ENCODE assay signal across 8 cellular contexts in the genomic region with DNA sequence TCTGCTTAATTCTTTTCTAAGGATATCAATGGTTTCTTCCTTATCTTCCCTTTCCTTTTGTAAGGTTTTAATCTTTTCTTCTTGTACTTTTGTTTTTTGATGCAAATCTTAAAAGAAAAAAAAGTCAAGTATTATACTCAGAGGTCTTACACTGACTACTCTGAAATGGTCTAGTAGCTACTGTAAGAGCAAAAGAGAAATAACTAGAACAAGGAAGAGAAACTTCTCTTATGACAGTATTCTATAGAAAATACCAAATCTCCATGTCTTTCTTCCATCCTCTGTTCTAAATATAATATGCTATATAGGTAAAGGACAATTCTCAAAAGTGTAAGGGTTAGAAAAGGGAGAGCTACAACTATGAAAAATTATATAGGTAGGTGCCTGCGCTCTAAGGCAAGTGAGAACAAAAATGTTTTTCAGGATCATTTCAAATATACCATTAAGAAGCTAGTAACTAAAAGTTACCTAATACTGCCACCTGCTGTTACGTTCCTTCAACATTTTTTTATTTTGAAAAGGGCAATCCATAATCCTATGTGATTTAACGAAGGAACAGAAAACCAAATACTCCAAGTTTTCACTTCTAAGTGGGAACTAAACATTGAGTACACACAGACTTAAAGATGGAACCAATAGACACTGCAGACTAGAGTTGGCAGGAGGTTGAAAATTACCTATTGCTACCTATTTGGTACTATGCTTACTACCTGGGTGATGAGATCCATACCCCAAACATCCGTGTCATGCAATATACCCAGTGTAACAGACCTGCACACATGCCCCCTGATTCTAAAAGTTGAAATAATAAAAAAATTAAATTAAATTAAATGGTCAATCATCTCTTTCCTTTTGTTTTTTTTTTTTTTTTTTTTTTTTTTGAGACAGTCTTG. TPM values are rescaled to one million over a fixed set of nuclear protein-coding genes. Genes with fewer than 3 reads are reported as not detected.
A peak's percentile ranks its signal among the peaks of the same experiment; 100 is the strongest.
DNase-seq lines count a peak whose midpoint lies in the region; ATAC-seq and FAIRE-seq lines count a peak whose summit lies in the region.

No MANE protein-coding gene starts in this region.

- DNase-seq in COR-L47 (lab: John Stamatoyannopoulos, UW): peak; percentile 59
- DNase-seq in NCI-H128 (lab: John Stamatoyannopoulos, UW; ENCODE audit: unreplicated experiment): peak; percentile 30
- peak in 1 of 2 donors; percentile 4 for DNase-seq in frontal cortex (ENCODE audit: low spot score in 2 of 2)
- DNase-seq in renal cortical epithelial cell (ENCODE audit: low read depth): peak; percentile 55
- no peak for DNase-seq in GM19240 (ENCODE audit: insufficient read length, low spot score)
- DNase-seq in activated T-helper 1 cell treated with anti-CD3 and anti-CD28 coated beads, Interleukin-12 subunit alpha, Interleukin-12 subunit beta, Interleukin-2, Interleukin-4 antibody, amounts not matched to agents 30 ng/mL and 10 ng/mL and 1 ng/mL, durations not matched to agents 14 hours and 24 hours and 36 hours (ENCODE audit: low spot score): no peak

- H3K9me3 Mint-ChIP-seq in activated T-helper 1 cell treated with anti-CD3 and anti-CD28 coated beads, Interleukin-12 subunit alpha, Interleukin-12 subunit beta, Interleukin-2, Interleukin-4 antibody, amounts not matched to agents 30 ng/mL and 10 ng/mL and 1 ng/mL, durations not matched to agents 14 hours and 24 hours and 36 hours: no peaks in the 10 kb centered on the region

- peaks cover 20% of the 10 kb centered on the region for H3K36me3 Mint-ChIP-seq in activated T-helper 1 cell treated with anti-CD3 and anti-CD28 coated beads, Interleukin-12 subunit alpha, Interleukin-12 subunit beta, Interleukin-2, Interleukin-4 antibody, amounts not matched to agents 30 ng/mL and 10 ng/mL and 1 ng/mL, durations not matched to agents 14 hours and 24 hours and 36 hours (ENCODE audit: low read depth)

- peak; percentile 56 for FAIRE-seq in TTC549 (lab: Jason Lieb, UNC)
- FAIRE-seq in frontal cortex (lab: Jason Lieb, UNC): peak; percentile 92

- ATAC-seq in GM21390 (IDR thresholded peaks at IDR 0.05; ENCODE audit: unreplicated experiment): peak; percentile 56

- H3K27me3 Mint-ChIP-seq in activated T-helper 1 cell treated with anti-CD3 and anti-CD28 coated beads, Interleukin-12 subunit alpha, Interleukin-12 subunit beta, Interleukin-2, Interleukin-4 antibody, amounts not matched to agents 30 ng/mL and 10 ng/mL and 1 ng/mL, durations not matched to agents 14 hours and 24 hours and 36 hours (ENCODE audit: insufficient read depth): no peaks in the 10 kb centered on the region

- no peak overlapping the region for H3K4me3 Mint-ChIP-seq in activated T-helper 1 cell treated with anti-CD3 and anti-CD28 coated beads, Interleukin-12 subunit alpha, Interleukin-12 subunit beta, Interleukin-2, Interleukin-4 antibody, amounts not matched to agents 30 ng/mL and 10 ng/mL and 1 ng/mL, durations not matched to agents 14 hours and 24 hours and 36 hours

- intact Hi-C loops in activated T-helper 1 cell treated with anti-CD3 and anti-CD28 coated beads, Interleukin-12 subunit alpha, Interleukin-12 subunit beta, Interleukin-2, Interleukin-4 antibody, amounts not matched to agents 30 ng/mL and 10 ng/mL and 1 ng/mL, durations not matched to agents 14 hours and 24 hours and 36 hours (cut with micrococcal nuclease): loop anchor here (1.0 to 5.0 kb wide), 7 partner anchors 35 to 1315 kb away; partner anchors contain the start of genes CIP2A and DZIP3

- peaks cover 6% of the 10 kb centered on the region for H3K4me1 Mint-ChIP-seq in activated T-helper 1 cell treated with anti-CD3 and anti-CD28 coated beads, Interleukin-12 subunit alpha, Interleukin-12 subunit beta, Interleukin-2, Interleukin-4 antibody, amounts not matched to agents 30 ng/mL and 10 ng/mL and 1 ng/mL, durations not matched to agents 14 hours and 24 hours and 36 hours (ENCODE audit: low read depth)

- no peak overlapping the region for H3K27ac Mint-ChIP-seq in activated T-helper 1 cell treated with anti-CD3 and anti-CD28 coated beads, Interleukin-12 subunit alpha, Interleukin-12 subunit beta, Interleukin-2, Interleukin-4 antibody, amounts not matched to agents 30 ng/mL and 10 ng/mL and 1 ng/mL, durations not matched to agents 14 hours and 24 hours and 36 hours

RNA-seq across cellular contexts. Expression of gene CIP2A, which starts 36.7 kb away (rescaled TPM):
- total RNA-seq in frontal cortex: 26.1 TPM
- total RNA-seq in renal cortical epithelial cell: 9.6 and 21.9 TPM in 2 replicates
- total RNA-seq in activated T-helper 1 cell treated with anti-CD3 and anti-CD28 coated beads, Interleukin-12 subunit alpha, Interleukin-12 subunit beta, Interleukin-2, Interleukin-4 antibody, amounts not matched to agents 30 ng/mL and 10 ng/mL and 1 ng/mL, durations not matched to agents 14 hours and 24 hours and 36 hours: 49.7 and 54.0 TPM in 2 replicates

RNA-seq across cellular contexts. Expression of gene DZIP3, which starts 37.0 kb away (rescaled TPM):
- total RNA-seq in frontal cortex (51.8 TPM), renal cortical epithelial cell (10.8 and 15.4 TPM in 2 replicates)
- total RNA-seq in activated T-helper 1 cell treated with anti-CD3 and anti-CD28 coated beads, Interleukin-12 subunit alpha, Interleukin-12 subunit beta, Interleukin-2, Interleukin-4 antibody, amounts not matched to agents 30 ng/mL and 10 ng/mL and 1 ng/mL, durations not matched to agents 14 hours and 24 hours and 36 hours: 5.0 and 5.2 TPM in 2 replicates

RNA-seq across cellular contexts. Expression of gene MYH15, which starts 42.1 kb away (rescaled TPM):
- total RNA-seq in frontal cortex (0.41 TPM), renal cortical epithelial cell (0.05 TPM in 1 of 2 replicates, not detected in the other)
- 0.10 and 0.12 TPM in 2 replicates for total RNA-seq in activated T-helper 1 cell treated with anti-CD3 and anti-CD28 coated beads, Interleukin-12 subunit alpha, Interleukin-12 subunit beta, Interleukin-2, Interleukin-4 antibody, amounts not matched to agents 30 ng/mL and 10 ng/mL and 1 ng/mL, durations not matched to agents 14 hours and 24 hours and 36 hours

Comparison
In these comparisons a context has a peak if more than half of its experiments do, and no peak if none do; other contexts are left out.
1. DNase-seq: peak in COR-L47 (single experiment), NCI-H128 (single experiment) and renal cortical epithelial cell (single experiment); none in GM19240 (single experiment) and activated T-helper 1 cell treated with anti-CD3 and anti-CD28 coated beads, Interleukin-12 subunit alpha, Interleukin-12 subunit beta, Interleukin-2, Interleukin-4 antibody, amounts not matched to agents 30 ng/mL and 10 ng/mL and 1 ng/mL, durations not matched to agents 14 hours and 24 hours and 36 hours (single experiment).